In genomic region chr6:42104095-42104806, GRCh38 we compare ENCODE assay signal across 8 cellular contexts. TPM values are rescaled to one million over a fixed set of nuclear protein-coding genes. Genes with fewer than 3 reads are reported as not detected.
DNase-seq lines count a peak whose midpoint lies in the region; ATAC-seq and TF ChIP-seq lines count a peak whose summit lies in the region.

No MANE protein-coding gene starts in this region.

- peak overlapping the region; percentile 61 for H3K4me3 Mint-ChIP-seq in activated CD4-positive, alpha-beta T cell treated with anti-CD3 and anti-CD28 coated beads for 36 hours
- H3K4me3 Mint-ChIP-seq in dendritic cell treated with granulocyte-macrophage colony-stimulating factor and Interleukin-4, amounts not matched to agents 40 ng/mL and 50 ng/mL, for 4 days = peak overlapping the region; percentile 57

- peaks cover 3% of the 10 kb centered on the region for H3K36me3 ChIP-seq in lower lobe of right lung

- POLR2A ChIA-PET in GM10248 (lab: Yijun Ruan, JAX) = interaction anchor here (0.6 kb wide), 1 partner anchor 18 kb away, joined by 3 read pairs; no protein-coding TSS in a partner anchor
- POLR2A ChIA-PET in activated CD4-positive, alpha-beta T cell treated with anti-CD3 and anti-CD28 coated beads for 36 hours (lab: Charles Lee) = interaction anchor here (0.6 to 1.0 kb wide), 2 partner anchors 12 to 318 kb away, joined by 3 to 4 read pairs; no protein-coding TSS in a partner anchor

- H3K4me3 ChIP-seq in lower lobe of right lung = peak overlapping the region; percentile 57

- H3K27ac ChIP-seq in lower lobe of right lung = peak overlapping the region; percentile 76

- peak overlapping the region; percentile 64 for H3K27ac Mint-ChIP-seq in activated CD4-positive, alpha-beta T cell treated with anti-CD3 and anti-CD28 coated beads for 36 hours
- H3K27ac Mint-ChIP-seq in dendritic cell treated with granulocyte-macrophage colony-stimulating factor and Interleukin-4, amounts not matched to agents 40 ng/mL and 50 ng/mL, for 4 days = no peak overlapping the region

- peak; percentile 90 for DNase-seq in GM10248 (ENCODE audit: extremely low spot score)
- DNase-seq in activated CD4-positive, alpha-beta T cell treated with anti-CD3 and anti-CD28 coated beads for 36 hours = peak; percentile 88
- peak; percentile 89 for DNase-seq in lower lobe of right lung
- DNase-seq in stimulated activated CD8-positive, alpha-beta memory T cell treated with anti-CD3 and anti-CD28 coated beads, Interleukin-12 subunit alpha, Interleukin-12 subunit beta, amount 100 ng/mL, for 4 hours (ENCODE audit: low read depth) = peak; percentile 54
- DNase-seq in HPDE6-E6E7 (ENCODE audit: extremely low spot score) = no peak

- TF ChIP-seq CTCF in GM10248 (IDR thresholded peaks at IDR 0.05; ENCODE audit: control extremely low read depth, extremely low read depth, low read depth, missing control alignments) (peak; percentile 82), lower lobe of right lung (IDR thresholded peaks at IDR 0.05) (peak; percentile 90)

- peaks cover 27% of the 10 kb centered on the region for H3K4me1 Mint-ChIP-seq in activated CD4-positive, alpha-beta T cell treated with anti-CD3 and anti-CD28 coated beads for 36 hours
- peaks cover 7% of the 10 kb centered on the region for H3K4me1 Mint-ChIP-seq in dendritic cell treated with granulocyte-macrophage colony-stimulating factor and Interleukin-4, amounts not matched to agents 40 ng/mL and 50 ng/mL, for 4 days (ENCODE audit: low read depth)

- H3K9me3 Mint-ChIP-seq in activated CD4-positive, alpha-beta T cell treated with anti-CD3 and anti-CD28 coated beads for 36 hours (ENCODE audit: low read depth) = no peaks in the 10 kb centered on the region
- H3K9me3 Mint-ChIP-seq in dendritic cell treated with granulocyte-macrophage colony-stimulating factor and Interleukin-4, amounts not matched to agents 40 ng/mL and 50 ng/mL, for 4 days = no peaks in the 10 kb centered on the region

- ATAC-seq in HG03354 (IDR thresholded peaks at IDR 0.05; ENCODE audit: poor library complexity, severe bottlenecking, unreplicated experiment) = peak; percentile 62
- peak; percentile 66 for ATAC-seq in activated CD4-positive, alpha-beta T cell treated with anti-CD3 and anti-CD28 coated beads for 36 hours
- ATAC-seq in lower lobe of right lung = peak; percentile 75 to 91
- ATAC-seq in HG02571 (IDR thresholded peaks at IDR 0.05; ENCODE audit: unreplicated experiment) = no peak

- H3K9me3 ChIP-seq in lower lobe of right lung = no peaks in the 10 kb centered on the region

- peaks cover 2% of the 10 kb centered on the region for H3K27me3 Mint-ChIP-seq in activated CD4-positive, alpha-beta T cell treated with anti-CD3 and anti-CD28 coated beads for 36 hours
- H3K27me3 Mint-ChIP-seq in dendritic cell treated with granulocyte-macrophage colony-stimulating factor and Interleukin-4, amounts not matched to agents 40 ng/mL and 50 ng/mL, for 4 days = peaks cover 39% of the 10 kb centered on the region

- peaks cover 45% of the 10 kb centered on the region for H3K4me1 ChIP-seq in lower lobe of right lung

- no peaks in the 10 kb centered on the region for H3K36me3 Mint-ChIP-seq in activated CD4-positive, alpha-beta T cell treated with anti-CD3 and anti-CD28 coated beads for 36 hours (ENCODE audit: low read depth)
- no peaks in the 10 kb centered on the region for H3K36me3 Mint-ChIP-seq in dendritic cell treated with granulocyte-macrophage colony-stimulating factor and Interleukin-4, amounts not matched to agents 40 ng/mL and 50 ng/mL, for 4 days (ENCODE audit: low read depth)

- intact Hi-C loops in activated CD4-positive, alpha-beta T cell treated with anti-CD3 and anti-CD28 coated beads for 36 hours (cut with DNase I, micrococcal nuclease) = loop anchor here in 1 of 2 experiments (1.0 to 5.0 kb wide), 6 partner anchors 29 to 324 kb away; partner anchors contain the start of genes PRICKLE4 and TOMM6
- intact Hi-C loops in dendritic cell treated with granulocyte-macrophage colony-stimulating factor and Interleukin-4, amounts not matched to agents 40 ng/mL and 50 ng/mL, for 4 days (cut with micrococcal nuclease) = no loop called here
- intact Hi-C loops in lower lobe of right lung (cut with DNase I) = no loop called here

- H3K27me3 ChIP-seq in lower lobe of right lung (ENCODE audit: low read depth) = no peaks in the 10 kb centered on the region

- CTCF ChIA-PET in GM10248 (lab: Yijun Ruan, JAX) = interaction anchor here (0.6 to 4.0 kb wide), 48 partner anchors 9 to 443 kb away, joined by 3 to 42 read pairs (median 5); partner anchors contain the start of genes TAF8 and TOMM6
- CTCF ChIA-PET in activated CD4-positive, alpha-beta T cell treated with anti-CD3 and anti-CD28 coated beads for 36 hours (lab: Charles Lee) = interaction anchor here (0.6 to 2.5 kb wide), 58 partner anchors 8 to 502 kb away, joined by 3 to 16 read pairs (median 4); partner anchors contain the start of genes BYSL, C6orf132, MRPS10 and TAF8

RNA-seq across cellular contexts. Expression of gene C6orf132, which starts 38.2 kb away (rescaled TPM):
- total RNA-seq in activated CD4-positive, alpha-beta T cell treated with anti-CD3 and anti-CD28 coated beads for 36 hours = under 1 TPM; 0.14 TPM
- 13.5 TPM for total RNA-seq in lower lobe of right lung

RNA-seq across cellular contexts. Expression of gene TAF8, which starts 53.9 kb away (rescaled TPM):
- total RNA-seq in activated CD4-positive, alpha-beta T cell treated with anti-CD3 and anti-CD28 coated beads for 36 hours = 10 to 100 TPM; 52.3 to 53.1 TPM
- total RNA-seq in lower lobe of right lung = 35.1 TPM

Comparison
In these comparisons a context has a peak if more than half of its experiments do, and no peak if none do; other contexts are left out.
1. RNA of gene C6orf132, which starts 38.2 kb away (total RNA-seq): 13.5 TPM in lower lobe of right lung (single experiment); 0.14 TPM in activated CD4-positive, alpha-beta T cell treated with anti-CD3 and anti-CD28 coated beads for 36 hours; every median in the first group is over 10 times any median in the second.